ENCODE assay signal across 29 cellular contexts in genomic region chr3:36332139-36332538, GRCh38.
"Had no signal": no experiment of that assay in that cellular context is flagged by ENCODE, and none has a peak within 500 bp of the region (broad histone marks: within the 10 kb centered on the region; RNA-seq: fewer than 3 reads in every experiment).

No MANE protein-coding gene starts in this region.

- H3K9me3 ChIP-seq: ascending aorta, colonic mucosa had no signal

- H3K4me1 ChIP-seq: colonic mucosa had no signal

- H3K36me3 ChIP-seq: ascending aorta, cardiac muscle cell, colonic mucosa had no signal

- ATAC-seq: activated CD8-positive, alpha-beta T cell treated with anti-CD3 and anti-CD28 coated beads for 36 hours; activated naive CD8-positive, alpha-beta T cell treated with anti-CD3 and anti-CD28 coated beads, Interleukin-2, amount 50 U/mL, for 24 hours; activated T-cell treated with anti-CD3 and anti-CD28 coated beads, Interleukin-2, amount 50 U/mL, for 4 hours; activated T-cell treated with anti-CD3 and anti-CD28 coated beads, Interleukin-2, amount 50 U/mL, for 72 hours; activated T-helper 17 cell treated with anti-CD3 and anti-CD28 coated beads, Interleukin-2, amount 50 U/mL, for 72 hours had no signal

- H3K4me3 ChIP-seq: ascending aorta, cardiac muscle cell, colonic mucosa had no signal

- H3K27me3 ChIP-seq: ascending aorta, cardiac muscle cell, colonic mucosa had no signal

- DNase-seq: activated B cell treated with CpG ODN at 0.5 μM for 24 hours; activated CD4-positive, alpha-beta memory T cell treated with anti-CD3 and anti-CD28 coated beads for 36 hours; activated CD4-positive, alpha-beta T cell treated with anti-CD3 and anti-CD28 coated beads for 4 hours; activated CD4-positive, alpha-beta T cell treated with anti-CD3 and anti-CD28 coated beads, Interleukin-2, amount 10 ng/mL, durations not matched to agents 24 days and 14 days; activated CD4-positive, alpha-beta T cell treated with anti-CD3 and anti-CD28 coated beads, Interleukin-2, amount 50 U/mL, for 1 hour; activated CD4-positive, alpha-beta T cell treated with anti-CD3 and anti-CD28 coated beads, Interleukin-2, amount 50 U/mL, for 4 hours; activated CD4-positive, CD25-positive, alpha-beta regulatory T cell treated with anti-CD3 and anti-CD28 coated beads, Interleukin-2, amount 50 U/mL, for 72 hours; activated CD8-positive, alpha-beta memory T cell treated with anti-CD3 and anti-CD28 coated beads, Interleukin-2, amount 50 U/mL, for 4 hours; activated CD8-positive, alpha-beta T cell treated with anti-CD3 and anti-CD28 coated beads for 36 hours; activated gamma-delta T cell; activated naive CD4-positive, alpha-beta T cell treated with anti-CD3 and anti-CD28 coated beads, Interleukin-2, amount 10 ng/mL, durations not matched to agents 7 days and 5 days; activated naive CD4-positive, alpha-beta T cell treated with Interleukin-2 at 50 U/mL for 16 hours; activated naive CD8-positive, alpha-beta T cell treated with anti-CD3 and anti-CD28 coated beads, Interleukin-2, amount 10 ng/mL, durations not matched to agents 7 days and 5 days; activated naive CD8-positive, alpha-beta T cell treated with anti-CD3 and anti-CD28 coated beads, Interleukin-2, amount 50 U/mL, for 24 hours; activated T-cell treated with anti-CD3 and anti-CD28 coated beads for 4 hours; activated T-cell treated with anti-CD3 and anti-CD28 coated beads, Interleukin-2, amount 50 U/mL, for 1 hour; activated T-cell treated with anti-CD3 and anti-CD28 coated beads, Interleukin-2, amount 50 U/mL, for 4 hours; activated T-cell treated with anti-CD3 and anti-CD28 coated beads, Interleukin-2, amount 50 U/mL, for 72 hours; amygdala; anterior cingulate cortex; caudate nucleus; cerebellar nuclear complex; colonic mucosa; T-helper 2 cell; T-helper 9 cell had no signal

- H3K27ac ChIP-seq: cardiac muscle cell, colonic mucosa, VCaP had no signal
